Comparison of ENCODE assay signal across 8 cellular contexts in the genomic region with DNA sequence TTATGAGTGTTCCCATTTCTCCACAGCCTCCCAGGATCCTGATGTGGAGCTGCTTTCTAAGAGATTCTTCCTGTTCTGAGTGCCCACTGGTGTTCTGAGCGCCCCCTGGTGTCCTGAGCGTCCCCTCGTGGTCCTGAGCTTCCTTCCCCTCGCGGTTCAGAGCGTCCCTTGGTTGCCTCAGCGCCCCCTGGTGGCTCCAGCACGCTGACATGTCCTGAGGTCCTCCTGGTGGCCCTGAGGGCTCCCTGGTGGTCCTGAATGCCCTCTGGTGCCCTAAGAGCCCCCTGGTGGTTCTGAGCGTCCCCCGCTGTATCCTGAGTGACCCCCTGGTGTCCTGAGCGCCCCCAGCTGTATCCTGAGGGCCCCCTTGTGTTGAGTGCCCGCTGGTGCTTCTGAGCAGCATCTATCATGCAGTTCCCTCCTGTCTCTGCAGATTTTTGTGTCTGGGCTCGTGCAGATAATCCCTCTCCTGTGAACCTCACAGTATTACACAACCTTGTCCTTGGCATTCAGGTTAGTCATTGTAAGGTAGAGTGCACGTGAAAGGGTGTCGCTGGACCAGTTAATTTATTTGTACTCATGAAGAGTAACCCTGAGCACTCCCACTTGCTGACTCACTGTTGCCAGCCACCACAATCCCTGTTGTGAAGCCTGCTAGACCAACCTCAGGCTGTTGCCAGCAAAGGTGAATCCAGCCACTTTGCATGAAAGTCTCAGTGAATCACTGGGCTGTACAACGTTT.
DNase-seq lines count a peak whose midpoint lies in the region; ATAC-seq and TF ChIP-seq lines count a peak whose summit lies in the region.
"Not testable (repeated sequence)": the region's sequence is repeated elsewhere in the genome, so short reads cannot be mapped to it uniquely, and the experiment has no call there.

No MANE protein-coding gene starts in this region.

- BruUV-seq in OCI-LY7 (replicated peaks; lab: Mats Ljungman, UMichigan) = not testable (repeated sequence)

- CTCF ChIA-PET in OCI-LY7 (lab: Charles Lee; ENCODE audit: unreplicated experiment) = interaction anchor here (0.6 to 0.7 kb wide), 2 partner anchors 12 to 36 kb away, joined by 4 to 5 read pairs; no protein-coding TSS in a partner anchor

- H4K20me1 ChIP-seq in OCI-LY7 (ENCODE audit: insufficient read depth, low read length) = not testable (repeated sequence)

- not testable (repeated sequence) for H3K9me2 ChIP-seq in OCI-LY7 (ENCODE audit: insufficient read depth, low read length)

- not testable (repeated sequence) for H3K79me2 ChIP-seq in OCI-LY7 (ENCODE audit: insufficient read depth, low read depth, low read length)

- peak overlapping the region; percentile 62 for H3K27ac ChIP-seq in OCI-LY7 (ENCODE audit: low read depth, low read length, poor library complexity, severe bottlenecking)
- not testable (repeated sequence) for H3K27ac ChIP-seq in upper lobe of right lung

- not testable (repeated sequence) for H3K9me3 Mint-ChIP-seq in activated T-cell treated with anti-CD3 and anti-CD28 coated beads, Interleukin-2, amount 50 U/mL, for 24 hours

- POLR2A ChIA-PET in OCI-LY7 (lab: Charles Lee) = interaction anchor here (0.6 kb wide), 1 partner anchor 80 kb away, joined by 3 read pairs; no protein-coding TSS in a partner anchor

- peaks cover 27% of the 10 kb centered on the region for H3K4me1 ChIP-seq in OCI-LY7 (ENCODE audit: insufficient read depth, low read length, poor library complexity, severe bottlenecking)
- H3K4me1 ChIP-seq in upper lobe of right lung = not testable (repeated sequence)

- H3K27me3 ChIP-seq in upper lobe of right lung = not testable (repeated sequence)

- peak; percentile 79 for DNase-seq in OCI-LY7 (ENCODE audit: low spot score)
- DNase-seq in activated T-cell treated with anti-CD3 and anti-CD28 coated beads, Interleukin-2, amount 50 U/mL, for 24 hours = peak; percentile 87
- DNase-seq in germinal center (ENCODE audit: low spot score) = peak; percentile 28
- peak; percentile 59 for DNase-seq in upper lobe of right lung

- H2AFZ ChIP-seq in OCI-LY7 (ENCODE audit: low read length) = peak overlapping the region; percentile 35; the same call in 1 of the 2 replicates

- not testable (repeated sequence) for H3K4me3 Mint-ChIP-seq in activated T-cell treated with anti-CD3 and anti-CD28 coated beads, Interleukin-2, amount 50 U/mL, for 24 hours

- H3K27me3 Mint-ChIP-seq in activated T-cell treated with anti-CD3 and anti-CD28 coated beads, Interleukin-2, amount 50 U/mL, for 24 hours = not testable (repeated sequence)

- peak overlapping the region; percentile 81 for H3K27ac Mint-ChIP-seq in activated T-cell treated with anti-CD3 and anti-CD28 coated beads, Interleukin-2, amount 50 U/mL, for 24 hours

- H3K9me3 ChIP-seq in OCI-LY7 (ENCODE audit: low read length); upper lobe of right lung: not testable (repeated sequence)

- H3K36me3 ChIP-seq in OCI-LY7 (ENCODE audit: insufficient read depth, low read length); upper lobe of right lung: not testable (repeated sequence)

- peak overlapping the region; percentile 39; the same call in 1 of the 2 replicates for H3K4me2 ChIP-seq in OCI-LY7 (ENCODE audit: low read length)

- not testable (repeated sequence) for H3K4me3 ChIP-seq in GM12875 (ENCODE audit: low read depth, low read length); OCI-LY7 (ENCODE audit: low read depth, low read length, poor library complexity, severe bottlenecking); upper lobe of right lung

- H3K36me3 Mint-ChIP-seq in activated T-cell treated with anti-CD3 and anti-CD28 coated beads, Interleukin-2, amount 50 U/mL, for 24 hours (ENCODE audit: low read depth) = not testable (repeated sequence)

- peaks cover 48% of the 10 kb centered on the region for H3K4me1 Mint-ChIP-seq in activated T-cell treated with anti-CD3 and anti-CD28 coated beads, Interleukin-2, amount 50 U/mL, for 24 hours (ENCODE audit: low read depth)

- peak; percentile 87 for ATAC-seq in GM19438 (IDR thresholded peaks at IDR 0.05; ENCODE audit: low read depth, unreplicated experiment)
- ATAC-seq in HG02763 (IDR thresholded peaks at IDR 0.05; ENCODE audit: unreplicated experiment) = peak; percentile 57
- ATAC-seq in HG03460 (IDR thresholded peaks at IDR 0.05; ENCODE audit: unreplicated experiment) = peak; percentile 60
- ATAC-seq in upper lobe of right lung = peak; percentile 49

- intact Hi-C loops in OCI-LY7 (cut with micrococcal nuclease; ENCODE audit: unreplicated experiment); upper lobe of right lung (cut with DNase I): not testable (repeated sequence)

- TF ChIP-seq CTCF in GM12875 (IDR thresholded peaks at IDR 0.05; ENCODE audit: borderline replicate concordance, insufficient read depth, low read depth, low read length) = peak; percentile 40
- peak; percentile 74 for TF ChIP-seq CTCF in OCI-LY7 (conservative IDR thresholded peaks at IDR 0.05; ENCODE audit: low read length)
- not testable (repeated sequence) for TF ChIP-seq CTCF in upper lobe of right lung (IDR thresholded peaks at IDR 0.05)

Comparison
In these comparisons a context has a peak if more than half of its experiments do, and no peak if none do; other contexts are left out.
1. DNase-seq: peak in every context shown above with its lines; median percentile 87 in activated T-cell treated with anti-CD3 and anti-CD28 coated beads, Interleukin-2, amount 50 U/mL, for 24 hours; 79 in OCI-LY7; 59 in upper lobe of right lung; 28 in germinal center.